In the genomic region with DNA sequence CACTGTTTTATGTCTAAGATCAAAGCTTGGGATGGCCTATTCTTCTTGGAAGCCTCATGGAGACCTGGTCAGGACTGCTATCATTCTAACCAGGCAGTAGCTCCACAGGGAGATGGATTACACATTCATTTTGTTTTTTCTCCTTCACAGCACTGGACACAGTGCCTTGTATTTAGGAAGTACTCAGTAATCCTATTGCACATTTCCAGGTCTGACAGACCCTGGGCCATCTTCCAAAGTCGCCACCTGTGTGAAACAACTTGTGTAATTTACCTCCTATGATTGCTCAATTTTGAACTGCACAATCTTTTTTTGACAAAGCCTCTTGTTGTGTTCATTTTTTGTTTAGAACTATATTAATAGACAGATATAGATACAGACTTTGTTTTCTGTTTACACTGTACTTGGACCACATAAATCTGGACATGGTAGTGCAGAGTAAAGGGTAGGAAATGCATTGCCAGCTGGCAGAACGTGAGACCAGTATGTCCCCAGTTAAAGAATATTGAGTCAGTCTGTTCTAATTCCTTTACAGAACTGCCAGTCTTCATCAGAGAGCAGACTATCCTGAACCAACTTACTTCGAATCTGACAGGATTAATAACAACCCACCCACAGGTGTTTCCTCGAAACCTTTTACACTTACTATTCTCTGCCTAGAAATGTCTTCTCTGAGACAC, we compare ENCODE assay signal across 16 cellular contexts.
A peak's percentile ranks its signal among the peaks of the same experiment; 100 is the strongest.
DNase-seq lines count a peak whose midpoint lies in the region; ATAC-seq, FAIRE-seq and TF ChIP-seq lines count a peak whose summit lies in the region.
"Had no signal": no experiment of that assay in that cellular context is flagged by ENCODE, and none has a peak within 500 bp of the region (broad histone marks: within the 10 kb centered on the region; RNA-seq: fewer than 3 reads in every experiment).

No MANE protein-coding gene starts in this region.

- H3K4me3 ChIP-seq in LNCaP clone FGC (ENCODE audit: low read depth, low read length) (no peak overlapping the region), bronchial epithelial cell (ENCODE audit: low read depth, low read length) (no peak overlapping the region), pancreas (no peak overlapping the region)
- H3K4me3 ChIP-seq: GM12878 had no signal

- intact Hi-C loops in pancreas (cut with DNase I): no loop called here

- 40 to 51% methylated on average over 4 of the region's 4 CpGs for WGBS in pancreas, 2 donors

- no peaks in the 10 kb centered on the region for H3K36me3 ChIP-seq in bronchial epithelial cell (ENCODE audit: control insufficient read depth, insufficient read depth, low read length)
- no peaks in the 10 kb centered on the region for H3K36me3 ChIP-seq in pancreas

- peaks cover 0 to 3% (median 0%) of the 10 kb centered on the region in 3 donors for H3K4me1 ChIP-seq in pancreas

- TF ChIP-seq CTCF in LNCaP clone FGC (IDR thresholded peaks at IDR 0.05; ENCODE audit: control insufficient read depth, extremely low read depth, insufficient read depth): no peak
- no peak for TF ChIP-seq CTCF in bronchial epithelial cell (IDR thresholded peaks at IDR 0.05; ENCODE audit: insufficient read depth, low read length, severe bottlenecking)
- TF ChIP-seq CTCF in pancreas (IDR thresholded peaks at IDR 0.05): no peak

- H3K9me3 ChIP-seq in pancreas: no peaks in the 10 kb centered on the region

- H3K27ac ChIP-seq in pancreas: no peak overlapping the region

- FAIRE-seq in bronchial epithelial cell (lab: Jason Lieb, UNC): no peak
- no peak for FAIRE-seq in pancreas (lab: Jason Lieb, UNC)
- FAIRE-seq: A204.1, GM12878, HTR-8/SVneo had no signal

- H3K27me3 ChIP-seq in bronchial epithelial cell (ENCODE audit: control insufficient read depth, insufficient read depth, low read length) (no peaks in the 10 kb centered on the region), pancreas (no peaks in the 10 kb centered on the region)

- peak; percentile 93 for ATAC-seq in left lobe of liver
- peak in 2 of 4 donors; percentile 80 to 88 for ATAC-seq in pancreas
- no peak for ATAC-seq in GM18858 (IDR thresholded peaks at IDR 0.05; ENCODE audit: unreplicated experiment)
- ATAC-seq in GM21737 (IDR thresholded peaks at IDR 0.05; ENCODE audit: unreplicated experiment): no peak
- ATAC-seq: GM12878 had no signal

- DNase-seq in LNCaP clone FGC (ENCODE audit: low read depth) (peak; percentile 77), bronchial epithelial cell (ENCODE audit: low read depth) (peak; percentile 15), left lobe of liver (ENCODE audit: low spot score) (peak; percentile 77), pancreas (peak in 5 of 6 donors; percentile 16 to 46 (median 28)), NCI-H2029 treated with DMSO at 0.1 percent for 48 hours (lab: John Stamatoyannopoulos, UW) (no peak)
- DNase-seq in stimulated activated CD8-positive, alpha-beta memory T cell treated with anti-CD3 and anti-CD28 coated beads, Interleukin-4, amount 100 ng/mL, for 48 hours: no peak
- DNase-seq: Calu3; CD4-positive, alpha-beta T cell; DMS 273 treated with DMSO at 0.1 percent for 48 hours; GOT3; H9 had no signal

Comparison
In these comparisons a context has a peak if more than half of its experiments do, and no peak if none do; other contexts are left out.
1. DNase-seq: peak in LNCaP clone FGC (single experiment), bronchial epithelial cell (single experiment), left lobe of liver (single experiment) and pancreas (5 of 6); none in stimulated activated CD8-positive, alpha-beta memory T cell treated with anti-CD3 and anti-CD28 coated beads, Interleukin-4, amount 100 ng/mL, for 48 hours (single experiment) and NCI-H2029 treated with DMSO at 0.1 percent for 48 hours (single experiment).